In the genomic region with DNA sequence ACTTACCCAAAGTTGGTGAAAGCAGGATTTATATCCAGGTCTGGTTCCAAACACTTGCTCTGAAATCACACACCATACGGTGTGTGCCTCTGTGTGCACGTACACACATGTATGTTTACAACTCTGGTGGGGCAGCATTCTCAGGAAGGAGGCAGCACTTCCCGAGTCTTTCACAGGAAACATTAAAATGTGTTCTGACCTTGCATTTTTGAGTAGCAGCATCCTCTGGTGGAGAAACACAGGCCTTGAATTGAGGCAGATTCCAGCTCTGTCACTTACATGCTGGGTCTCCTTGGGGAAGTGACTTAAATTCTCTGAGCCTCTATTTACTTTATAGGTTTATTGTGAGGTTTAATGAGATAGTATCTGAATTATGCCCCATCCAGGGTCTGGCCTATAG, we compare ENCODE assay signal across 8 cellular contexts.
DNase-seq lines count a peak whose midpoint lies in the region; ATAC-seq and TF ChIP-seq lines count a peak whose summit lies in the region.

No MANE protein-coding gene starts in this region.

- no peaks in the 10 kb centered on the region for H3K27me3 ChIP-seq in right cardiac atrium (ENCODE audit: control insufficient read depth, insufficient read depth)
- no peaks in the 10 kb centered on the region for H3K27me3 ChIP-seq in upper lobe of left lung

- H3K4me3 ChIP-seq in right cardiac atrium (ENCODE audit: low read length) (no peak overlapping the region), upper lobe of left lung (peak overlapping the region in 1 of 4 donors; percentile 11)

- peaks cover 3% of the 10 kb centered on the region for H3K36me3 Mint-ChIP-seq in activated naive CD4-positive, alpha-beta T cell treated with anti-CD3 and anti-CD28 coated beads for 36 hours (ENCODE audit: low read depth)

- peak; percentile 25 for DNase-seq in activated naive CD4-positive, alpha-beta T cell treated with anti-CD3 and anti-CD28 coated beads for 36 hours
- DNase-seq in activated naive CD4-positive, alpha-beta T cell treated with anti-CD3 and anti-CD28 coated beads, Interleukin-2, amount 50 U/mL, for 16 hours, result no peak
- DNase-seq in right cardiac atrium, result no peak
- no peak for DNase-seq in upper lobe of left lung
- DNase-seq in HK-2 (ENCODE audit: unreplicated experiment), result no peak
- DNase-seq in activated CD4-positive, CD25-positive, alpha-beta regulatory T cell treated with anti-CD3 and anti-CD28 coated beads, Interleukin-2, amount 50 U/mL, for 72 hours, result no peak

- TF ChIP-seq CTCF in VCaP (conservative IDR thresholded peaks at IDR 0.05), result peak; percentile 96
- TF ChIP-seq CTCF in upper lobe of left lung (IDR thresholded peaks at IDR 0.05), result peak in 5 of 6 experiments; percentile 36 to 60 (median 55)

- H3K36me3 ChIP-seq in upper lobe of left lung, result peaks cover 0 to 26% (median 15%) of the 10 kb centered on the region in 4 donors

- H3K9me3 ChIP-seq in right cardiac atrium (ENCODE audit: control insufficient read depth, low read length) (no peaks in the 10 kb centered on the region), upper lobe of left lung (no peaks in the 10 kb centered on the region)

- H3K27me3 Mint-ChIP-seq in activated naive CD4-positive, alpha-beta T cell treated with anti-CD3 and anti-CD28 coated beads for 36 hours (ENCODE audit: low read depth), result no peaks in the 10 kb centered on the region

- intact Hi-C loops in activated naive CD4-positive, alpha-beta T cell treated with anti-CD3 and anti-CD28 coated beads for 36 hours (cut with micrococcal nuclease), result loop anchor here (1.0 to 2.0 kb wide), 3 partner anchors 144 to 315 kb away; partner anchors contain the start of genes C9orf43, CDC26, POLE3 and PRPF4
- intact Hi-C loops in right cardiac atrium (cut with DNase I), result loop anchor here in 3 of 4 donors (2.0 to 10.0 kb wide), 3 partner anchors 65 to 143 kb away; no protein-coding TSS in a partner anchor

- H3K9me3 Mint-ChIP-seq in activated naive CD4-positive, alpha-beta T cell treated with anti-CD3 and anti-CD28 coated beads for 36 hours, result no peaks in the 10 kb centered on the region

- no peak for ATAC-seq in right cardiac atrium
- no peak for ATAC-seq in upper lobe of left lung (ENCODE audit: low FRiP score in 2 of 2)
- no peak for ATAC-seq in GM18909 (IDR thresholded peaks at IDR 0.05; ENCODE audit: poor library complexity, unreplicated experiment)

- CTCF ChIA-PET in activated naive CD4-positive, alpha-beta T cell treated with anti-CD3 and anti-CD28 coated beads for 36 hours (lab: Charles Lee), result interaction anchor here (0.5 to 20.1 kb wide), 17 partner anchors 7 to 764 kb away, joined by 3 to 440 read pairs (median 4); partner anchors contain the start of genes ALAD, CDC26 and PRPF4

- TF ChIP-seq EP300 in upper lobe of left lung (IDR thresholded peaks at IDR 0.05), result no peak

- H3K27ac ChIP-seq in VCaP (peak overlapping the region; percentile 88), right cardiac atrium (ENCODE audit: low read length) (peak overlapping the region; percentile 80), upper lobe of left lung (peak overlapping the region; percentile 68 to 84 (median 78))

- H3K4me1 Mint-ChIP-seq in activated naive CD4-positive, alpha-beta T cell treated with anti-CD3 and anti-CD28 coated beads for 36 hours (ENCODE audit: low read depth), result peaks cover 49% of the 10 kb centered on the region

- no peak for TF ChIP-seq POLR2A in upper lobe of left lung (IDR thresholded peaks at IDR 0.05)

- H3K27ac Mint-ChIP-seq in activated naive CD4-positive, alpha-beta T cell treated with anti-CD3 and anti-CD28 coated beads for 36 hours, result no peak overlapping the region

- H3K4me1 ChIP-seq in right cardiac atrium (ENCODE audit: control insufficient read depth, insufficient read depth, low read length) (peaks cover 14% of the 10 kb centered on the region), upper lobe of left lung (peaks cover 69 to 97% (median 78%) of the 10 kb centered on the region in 4 donors)

- WGBS in right cardiac atrium, result 16% methylated on average over 3 of the region's 3 CpGs
- 15 to 40% methylated on average over 3 of the region's 3 CpGs for WGBS in upper lobe of left lung, 2 donors

- no peak overlapping the region for H3K4me3 Mint-ChIP-seq in activated naive CD4-positive, alpha-beta T cell treated with anti-CD3 and anti-CD28 coated beads for 36 hours
